In the genomic region with DNA sequence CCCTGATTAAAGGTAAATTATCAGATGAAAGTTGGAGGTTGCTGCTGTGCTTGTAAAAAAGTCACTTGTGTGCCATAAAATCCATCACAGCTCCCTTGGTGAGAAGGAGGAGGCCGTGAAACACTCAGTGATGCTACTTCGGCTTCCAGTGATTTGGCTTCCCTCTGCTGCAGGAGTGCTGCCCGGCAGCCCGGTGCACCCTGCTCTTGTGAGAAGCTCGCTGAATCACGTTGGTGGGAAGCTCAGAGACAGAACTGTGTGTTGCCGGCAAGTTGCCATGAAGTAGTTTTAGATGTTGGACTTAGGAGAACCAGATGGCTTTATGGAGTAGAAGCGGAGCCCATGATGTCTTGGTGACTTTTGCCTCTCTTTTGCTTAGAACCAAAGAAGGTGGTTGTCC, we compare ENCODE assay signal across 1 cellular context.
TF ChIP-seq lines count a peak whose summit lies in the region.

No MANE protein-coding gene starts in this region.

TF ChIP-seq in HepG2, 621 proteins besides CTCF, POLR2A, EP300 and RAD21:
- TF ChIP-seq MED13 (CRISPR knock-in tag; IDR thresholded peaks at IDR 0.05) (no peak), ZNF432 (CRISPR knock-in tag; IDR thresholded peaks at IDR 0.05; ENCODE audit: borderline replicate concordance) (no peak), JUNB (CRISPR knock-in tag; IDR thresholded peaks at IDR 0.05; ENCODE audit: borderline replicate concordance) (no peak), KDM6A (CRISPR knock-in tag; IDR thresholded peaks at IDR 0.05; ENCODE audit: low read depth) (no peak), NFYC (CRISPR knock-in tag; IDR thresholded peaks at IDR 0.05) (no peak), TCF7L2 (IDR thresholded peaks at IDR 0.05; ENCODE audit: low read depth, low read length) (no peak), ZNF780A (CRISPR knock-in tag; IDR thresholded peaks at IDR 0.05) (no peak), MAFF (IDR thresholded peaks at IDR 0.05; ENCODE audit: low read depth, low read length) (no peak), GLMP (CRISPR knock-in tag; IDR thresholded peaks at IDR 0.05; ENCODE audit: borderline replicate concordance) (no peak), ZNF235 (CRISPR knock-in tag; IDR thresholded peaks at IDR 0.05; ENCODE audit: borderline replicate concordance) (no peak), ZSCAN22 (CRISPR knock-in tag; IDR thresholded peaks at IDR 0.05) (no peak), JUN (CRISPR knock-in tag; IDR thresholded peaks at IDR 0.05) (no peak)
